In genomic region chr1:207910678-207911354, GRCh38 we compare ENCODE assay signal across 1 cellular context.
TF ChIP-seq lines count a peak whose summit lies in the region.

CD34 (minus strand) TSS chr1:207911125; CDS start chr1:207911080, 45 bp downstream.

TF ChIP-seq in GM23338, 12 proteins besides CTCF, POLR2A, EP300 and RAD21 (continued from another document):
- TF ChIP-seq REST (IDR thresholded peaks at IDR 0.05; ENCODE audit: unreplicated experiment): no peak
- no peak for TF ChIP-seq CREB1 (CRISPR knock-in tag; IDR thresholded peaks at IDR 0.05; ENCODE audit: low read depth)
- TF ChIP-seq ZNF331 (CRISPR knock-in tag; IDR thresholded peaks at IDR 0.05; ENCODE audit: low read depth): no peak
- TF ChIP-seq ZNF114 (CRISPR knock-in tag; IDR thresholded peaks at IDR 0.05): no peak
- no peak for TF ChIP-seq POLR2AphosphoS5 (IDR thresholded peaks at IDR 0.05; ENCODE audit: low read depth)
- TF ChIP-seq NANOG (IDR thresholded peaks at IDR 0.05; ENCODE audit: borderline replicate concordance): no peak
- TF ChIP-seq EZH2 (IDR thresholded peaks at IDR 0.05; ENCODE audit: low read depth, unreplicated experiment): no peak
- no peak for TF ChIP-seq STAT1 (IDR thresholded peaks at IDR 0.05; ENCODE audit: unreplicated experiment)
- TF ChIP-seq EZH2phosphoT487 (IDR thresholded peaks at IDR 0.05; ENCODE audit: unreplicated experiment): no peak
